ENCODE assay signal across 9 cellular contexts in genomic region chr3:163185721-163186350, GRCh38.
"Had no signal": no experiment of that assay in that cellular context is flagged by ENCODE, and none has a peak within 500 bp of the region (broad histone marks: within the 10 kb centered on the region; RNA-seq: fewer than 3 reads in every experiment).

No MANE protein-coding gene starts in this region.

- H3K4me3 ChIP-seq: GM23248, GM23338, HAP-1 had no signal

- H3K9ac ChIP-seq: GM23248 had no signal

- H3K9me3 ChIP-seq: HAP-1 had no signal

- H3K27ac ChIP-seq: GM23248 had no signal

- H3K4me1 ChIP-seq: HAP-1 had no signal

- DNase-seq: GM23248, GOT3, H7, H9, HCEC 1CT, HFFc6 had no signal

- ATAC-seq: GM23338, HCT116 had no signal

- H3K36me3 ChIP-seq: HAP-1 had no signal
